In the genomic region with DNA sequence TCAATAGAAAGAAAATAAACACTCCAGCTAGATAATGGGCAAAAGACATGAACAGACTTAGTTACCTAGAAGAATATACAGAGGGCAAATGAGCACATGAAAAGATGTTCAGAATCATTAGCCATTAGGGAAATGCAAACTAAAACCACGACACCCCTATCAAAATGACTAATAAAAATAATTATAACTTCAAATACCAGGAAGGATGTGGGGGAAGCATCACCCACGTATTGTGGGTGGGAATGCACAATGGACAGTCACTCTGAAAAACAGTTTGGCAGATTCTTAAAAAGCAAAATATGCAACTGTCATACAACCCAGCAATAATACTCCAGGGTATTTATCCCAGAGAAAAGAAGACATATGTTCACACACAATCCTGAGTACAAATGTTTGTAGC, we compare ENCODE assay signal across 30 cellular contexts.
"Had no signal": no experiment of that assay in that cellular context is flagged by ENCODE, and none has a peak within 500 bp of the region (broad histone marks: within the 10 kb centered on the region; RNA-seq: fewer than 3 reads in every experiment).

No MANE protein-coding gene starts in this region.

- H3K4me3 ChIP-seq: gastroesophageal sphincter, hepatocyte, pancreas, prostate gland, testis, transverse colon had no signal

- ATAC-seq: activated CD4-positive, alpha-beta T cell treated with anti-CD3 and anti-CD28 coated beads for 36 hours; activated T-helper 17 cell treated with anti-CD3 and anti-CD28 coated beads, Interleukin-2, amount 50 U/mL, for 72 hours; gastroesophageal sphincter; naive thymus-derived CD8-positive, alpha-beta T cell; sciatic nerve had no signal

- H3K4me1 Mint-ChIP-seq: activated CD4-positive, alpha-beta T cell treated with anti-CD3 and anti-CD28 coated beads for 36 hours; activated T-helper 17 cell treated with anti-CD3 and anti-CD28 coated beads, Interleukin-2, amount 50 U/mL, for 72 hours; neural crest cell had no signal

- H3K4me1 ChIP-seq: pancreas, prostate gland, testis had no signal

- H3K9me3 ChIP-seq: pancreas, prostate gland, testis had no signal

- H3K27me3 ChIP-seq: hepatocyte, pancreas, testis had no signal

- H3K27ac ChIP-seq: gastroesophageal sphincter, hepatocyte, pancreas, prostate gland, testis, transverse colon had no signal

- DNase-seq: activated CD4-positive, alpha-beta T cell treated with anti-CD3 and anti-CD28 coated beads for 36 hours; activated CD4-positive, alpha-beta T cell treated with anti-CD3 and anti-CD28 coated beads, Interleukin-2, amount 50 U/mL, for 4 hours; activated CD4-positive, CD25-positive, alpha-beta regulatory T cell; activated CD8-positive, alpha-beta memory T cell treated with anti-CD3 and anti-CD28 coated beads, Interleukin-2, amount 50 U/mL, for 4 hours; activated gamma-delta T cell treated with Interleukin-2 at 50 U/mL for 16 hours; activated naive CD4-positive, alpha-beta T cell treated with anti-CD3 and anti-CD28 coated beads, Interleukin-2, amount 50 U/mL, for 16 hours; activated T-cell treated with anti-CD3 and anti-CD28 coated beads, Interleukin-2, amount 50 U/mL, for 24 hours; effector CD8-positive, alpha-beta T cell; erythroblast; islet precursor cell; mesenchymal stem cell; naive thymus-derived CD8-positive, alpha-beta T cell; nucleus accumbens; pancreas; retina; small intestine; stimulated activated CD4-positive, alpha-beta T cell treated with anti-CD3 and anti-CD28 coated beads, Interleukin-1b, Interleukin-23, amount 100 ng/mL, for 48 hours; stimulated activated CD4-positive, alpha-beta T cell treated with anti-CD3 and anti-CD28 coated beads, Interleukin-4, amount 100 ng/mL, for 4 hours; stimulated activated CD8-positive, alpha-beta memory T cell treated with anti-CD3 and anti-CD28 coated beads, Interleukin-4, amount 100 ng/mL, for 48 hours; stimulated activated naive CD4-positive, alpha-beta T cell; T-helper 1 cell; testis; transverse colon had no signal

- H3K27ac Mint-ChIP-seq: activated CD4-positive, alpha-beta T cell treated with anti-CD3 and anti-CD28 coated beads for 36 hours; activated T-cell treated with anti-CD3 and anti-CD28 coated beads, Interleukin-2, amount 50 U/mL, for 24 hours; activated T-helper 17 cell treated with anti-CD3 and anti-CD28 coated beads, Interleukin-2, amount 50 U/mL, for 72 hours; naive thymus-derived CD8-positive, alpha-beta T cell; T-helper 2 cell treated with Interferon-gamma antibody and Interleukin-4, amounts not matched to agents 5 μg/mL and 100 μg/mL, for 36 hours had no signal

- H3K36me3 ChIP-seq: gastroesophageal sphincter, pancreas, prostate gland, transverse colon had no signal

- H3K4me3 Mint-ChIP-seq: activated CD4-positive, alpha-beta T cell treated with anti-CD3 and anti-CD28 coated beads for 36 hours; activated T-cell treated with anti-CD3 and anti-CD28 coated beads, Interleukin-2, amount 50 U/mL, for 24 hours; activated T-helper 17 cell treated with anti-CD3 and anti-CD28 coated beads, Interleukin-2, amount 50 U/mL, for 72 hours; naive thymus-derived CD8-positive, alpha-beta T cell; neural crest cell; T-helper 2 cell treated with Interferon-gamma antibody and Interleukin-4, amounts not matched to agents 5 μg/mL and 100 μg/mL, for 36 hours had no signal
